8 cellular contexts compared by ENCODE assay signal in the genomic region with DNA sequence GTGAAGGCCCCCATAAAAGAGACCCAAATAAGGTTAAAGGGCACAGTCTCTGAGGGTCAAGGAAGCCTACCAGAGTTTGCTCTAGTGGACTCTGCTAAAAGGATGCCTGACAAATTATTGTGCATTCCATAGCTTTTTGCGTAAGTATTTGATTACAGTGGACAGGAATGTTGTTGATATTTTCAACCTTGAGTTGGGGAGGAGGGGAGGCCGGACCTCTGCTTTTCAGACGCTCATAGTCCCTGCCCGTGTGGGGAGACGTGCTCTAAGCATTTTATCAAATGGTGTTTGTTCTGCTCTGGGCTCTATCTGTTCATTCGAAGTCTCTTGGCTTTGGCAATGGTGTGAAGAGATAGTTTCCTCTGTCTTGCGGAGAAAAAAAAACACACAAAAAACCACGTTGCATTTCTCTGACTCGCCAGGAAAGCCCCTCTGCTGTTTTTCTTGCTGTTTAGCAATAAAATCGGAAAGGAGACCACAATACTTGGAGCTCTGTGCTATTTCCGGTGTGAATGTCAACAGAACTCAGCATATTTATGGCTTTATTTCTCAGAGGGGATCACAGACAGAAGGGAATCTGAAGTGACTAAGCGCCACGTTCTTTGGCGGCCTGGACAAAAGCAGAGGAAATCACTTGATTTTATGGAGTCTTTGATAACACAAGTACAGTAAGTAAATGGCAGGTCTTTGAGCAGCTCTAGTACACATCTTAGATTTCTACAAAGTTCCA.
DNase-seq lines count a peak whose midpoint lies in the region; ATAC-seq and TF ChIP-seq lines count a peak whose summit lies in the region.

No MANE protein-coding gene starts in this region.

- H3K27ac ChIP-seq in CD8-positive, alpha-beta T cell (ENCODE audit: low read depth, low read length): no peak overlapping the region

- peak; percentile 80 for ATAC-seq in CD8-positive, alpha-beta T cell
- peak; percentile 14 to 58 for ATAC-seq in naive thymus-derived CD8-positive, alpha-beta T cell
- ATAC-seq in GM21381 (IDR thresholded peaks at IDR 0.05; ENCODE audit: unreplicated experiment): no peak
- no peak for ATAC-seq in HG03565 (IDR thresholded peaks at IDR 0.05; ENCODE audit: unreplicated experiment)
- no peak for ATAC-seq in GM21447 (IDR thresholded peaks at IDR 0.05; ENCODE audit: unreplicated experiment)

- intact Hi-C loops in CD8-positive, alpha-beta T cell (cut with DNase I, micrococcal nuclease): no loop called here

- no peaks in the 10 kb centered on the region for H3K79me2 ChIP-seq in Loucy (ENCODE audit: insufficient read depth, low read length)

- H3K9me2 ChIP-seq in Loucy (replicated peaks; ENCODE audit: low read depth, low read length): no peaks in the 10 kb centered on the region

- H3K27me3 Mint-ChIP-seq in CD8-positive, alpha-beta T cell (ENCODE audit: low read depth): no peaks in the 10 kb centered on the region
- peaks cover 0 to 2% (median 0%) of the 10 kb centered on the region in 5 donors for H3K27me3 Mint-ChIP-seq in naive thymus-derived CD8-positive, alpha-beta T cell

- peak overlapping the region; percentile 70 for H2AFZ ChIP-seq in Loucy (ENCODE audit: low read length)

- H3K9me3 Mint-ChIP-seq in CD8-positive, alpha-beta T cell: no peaks in the 10 kb centered on the region
- H3K9me3 Mint-ChIP-seq in naive thymus-derived CD8-positive, alpha-beta T cell: no peaks in the 10 kb centered on the region

- peak in 3 of 7 experiments; percentile 3 to 22 (median 18) for DNase-seq in CD8-positive, alpha-beta T cell
- DNase-seq in choroid plexus epithelial cell (ENCODE audit: low read depth) (peak; percentile 93), NCI-H82 treated with DMSO at 0.1 percent for 48 hours (lab: John Stamatoyannopoulos, UW; ENCODE audit: unreplicated experiment) (no peak)
- peak in 3 of 10 donors; percentile 16 to 35 (median 17) for DNase-seq in naive thymus-derived CD8-positive, alpha-beta T cell

- no peaks in the 10 kb centered on the region for H3K36me3 Mint-ChIP-seq in CD8-positive, alpha-beta T cell
- no peaks in the 10 kb centered on the region for H3K36me3 Mint-ChIP-seq in naive thymus-derived CD8-positive, alpha-beta T cell

- H3K4me1 ChIP-seq in CD8-positive, alpha-beta T cell (ENCODE audit: insufficient read depth, low read length): peaks cover 17% of the 10 kb centered on the region
- H3K4me1 ChIP-seq in Loucy (ENCODE audit: insufficient read depth, low read length, poor library complexity, severe bottlenecking): peaks cover 29% of the 10 kb centered on the region

- no peak for TF ChIP-seq CTCF in CD8-positive, alpha-beta T cell (IDR thresholded peaks at IDR 0.05)
- TF ChIP-seq CTCF in Loucy (conservative IDR thresholded peaks at IDR 0.05; ENCODE audit: low read length) (no peak), choroid plexus epithelial cell (conservative IDR thresholded peaks at IDR 0.05; ENCODE audit: low read depth, low read length) (no peak)

- H3K9ac ChIP-seq in Loucy (ENCODE audit: low read depth, low read length, poor library complexity, severe bottlenecking): peak overlapping the region; percentile 39

- H3K4me3 ChIP-seq in CD8-positive, alpha-beta T cell (ENCODE audit: low read depth, low read length): no peak overlapping the region
- peak overlapping the region; percentile 48 for H3K4me3 ChIP-seq in Loucy (ENCODE audit: low read length, poor library complexity, severe bottlenecking)
- no peak overlapping the region for H3K4me3 ChIP-seq in choroid plexus epithelial cell (ENCODE audit: low read depth, low read length)

- peaks cover 8% of the 10 kb centered on the region; the same call in 1 of the 2 replicates for H3F3A ChIP-seq in Loucy (ENCODE audit: low read depth)

- peak overlapping the region; percentile 57 for H3K4me2 ChIP-seq in Loucy (ENCODE audit: low read depth, low read length, poor library complexity, severe bottlenecking)

- CTCF ChIA-PET in CD8-positive, alpha-beta T cell (lab: Charles Lee): interaction anchor here (0.7 kb wide), 1 partner anchor 55 kb away, joined by 4 read pairs; no protein-coding TSS in a partner anchor

- peak overlapping the region; percentile 80 for H3K27ac Mint-ChIP-seq in CD8-positive, alpha-beta T cell
- peak overlapping the region in 6 of 10 donors; percentile 8 to 72 (median 66) for H3K27ac Mint-ChIP-seq in naive thymus-derived CD8-positive, alpha-beta T cell

- no peaks in the 10 kb centered on the region for H3K36me3 ChIP-seq in CD8-positive, alpha-beta T cell (ENCODE audit: insufficient read depth, low read length)
- no peaks in the 10 kb centered on the region for H3K36me3 ChIP-seq in Loucy (ENCODE audit: insufficient read depth, low read length)

- H3K4me1 Mint-ChIP-seq in CD8-positive, alpha-beta T cell (ENCODE audit: low read depth): peaks cover 22% of the 10 kb centered on the region
- peaks cover 5 to 19% (median 15%) of the 10 kb centered on the region in 4 donors for H3K4me1 Mint-ChIP-seq in naive thymus-derived CD8-positive, alpha-beta T cell

- POLR2A ChIA-PET in CD8-positive, alpha-beta T cell (lab: Charles Lee): interaction anchor here (0.6 to 0.9 kb wide), 2 partner anchors 15 to 1073 kb away, joined by 3 read pairs; a partner anchor contains a TSS
- POLR2A ChIA-PET in naive thymus-derived CD8-positive, alpha-beta T cell (lab: Charles Lee): no interaction called here

- H3K9me3 ChIP-seq in CD8-positive, alpha-beta T cell (ENCODE audit: low read length): no peaks in the 10 kb centered on the region
- H3K9me3 ChIP-seq in Loucy (ENCODE audit: insufficient read depth, low read depth, low read length): no peaks in the 10 kb centered on the region

- H3K4me3 Mint-ChIP-seq in CD8-positive, alpha-beta T cell: no peak overlapping the region
- H3K4me3 Mint-ChIP-seq in naive thymus-derived CD8-positive, alpha-beta T cell: peak overlapping the region in 6 of 10 donors; percentile 1 to 39 (median 18)

- no peaks in the 10 kb centered on the region for H4K20me1 ChIP-seq in Loucy (ENCODE audit: insufficient read depth, low read length, poor library complexity, severe bottlenecking)

- H3K27me3 ChIP-seq in CD8-positive, alpha-beta T cell (ENCODE audit: insufficient read depth, low read length): no peaks in the 10 kb centered on the region
- no peaks in the 10 kb centered on the region for H3K27me3 ChIP-seq in Loucy (ENCODE audit: insufficient read depth, low read length, poor library complexity, severe bottlenecking)

Comparison
In these comparisons a context has a peak if more than half of its experiments do, and no peak if none do; other contexts are left out.
1. ATAC-seq: peak in CD8-positive, alpha-beta T cell (single experiment) and naive thymus-derived CD8-positive, alpha-beta T cell (2 of 2); none in GM21381 (single experiment), HG03565 (single experiment) and GM21447 (single experiment).